Comparison of ENCODE assay signal across 1 cellular context in the genomic region with DNA sequence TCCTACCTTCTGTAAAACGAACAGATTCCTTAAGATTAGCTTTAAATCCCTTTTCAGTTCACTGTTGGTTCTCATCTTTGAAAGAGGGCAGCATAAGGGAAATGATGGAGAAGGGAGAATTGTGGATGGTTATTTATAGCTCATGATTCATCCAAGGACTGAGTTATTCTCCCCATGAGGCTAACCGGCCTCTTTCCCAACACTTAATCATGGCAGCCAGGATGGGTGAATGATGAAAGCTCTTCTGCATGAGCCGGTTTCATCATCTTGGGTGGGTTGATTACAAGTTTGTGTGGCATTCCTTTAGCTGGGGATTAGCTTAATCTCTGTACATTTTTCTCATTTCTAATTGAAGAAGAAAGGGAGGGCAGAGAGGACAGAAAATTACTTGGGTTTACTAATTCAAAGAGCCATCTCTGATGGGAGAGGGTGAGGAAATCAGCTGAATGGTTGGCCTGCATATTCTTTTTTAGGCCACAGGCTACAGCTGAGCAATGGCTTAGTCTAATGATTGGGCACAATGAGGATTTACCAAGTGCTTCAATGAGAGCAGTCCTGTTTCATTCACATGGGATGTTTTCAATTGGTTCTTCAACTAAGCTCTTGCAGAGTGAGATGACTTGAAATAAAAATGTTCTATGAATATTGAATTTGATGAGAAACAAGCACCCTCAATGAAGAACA.
TF ChIP-seq lines count a peak whose summit lies in the region.

No MANE protein-coding gene starts in this region.

TF ChIP-seq in SK-N-SH, 30 proteins besides CTCF, POLR2A, EP300 and RAD21 (continued from another document):
- TF ChIP-seq, protein P1, sequence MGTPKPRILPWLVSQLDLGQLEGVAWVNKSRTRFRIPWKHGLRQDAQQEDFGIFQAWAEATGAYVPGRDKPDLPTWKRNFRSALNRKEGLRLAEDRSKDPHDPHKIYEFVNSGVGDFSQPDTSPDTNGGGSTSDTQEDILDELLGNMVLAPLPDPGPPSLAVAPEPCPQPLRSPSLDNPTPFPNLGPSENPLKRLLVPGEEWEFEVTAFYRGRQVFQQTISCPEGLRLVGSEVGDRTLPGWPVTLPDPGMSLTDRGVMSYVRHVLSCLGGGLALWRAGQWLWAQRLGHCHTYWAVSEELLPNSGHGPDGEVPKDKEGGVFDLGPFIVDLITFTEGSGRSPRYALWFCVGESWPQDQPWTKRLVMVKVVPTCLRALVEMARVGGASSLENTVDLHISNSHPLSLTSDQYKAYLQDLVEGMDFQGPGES (IDR thresholded peaks at IDR 0.05; ENCODE audit: low read depth, low read length), result no peak
- TF ChIP-seq MEF2A (IDR thresholded peaks at IDR 0.05; ENCODE audit: borderline replicate concordance, low read depth) (peak; percentile 99), YY1 (IDR thresholded peaks at IDR 0.05; ENCODE audit: low read depth) (peak; percentile 78; the same call in 1 of the 2 replicates), TAF1 (IDR thresholded peaks at IDR 0.05; ENCODE audit: borderline replicate concordance, low read depth, low read length) (0 out of 2 replicates have a peak, but pooled peaks have one; percentile 17), ELF1 (IDR thresholded peaks at IDR 0.05) (no peak), TEAD4 (IDR thresholded peaks at IDR 0.05; ENCODE audit: borderline replicate concordance, insufficient read depth) (0 out of 2 replicates have a peak, but pooled peaks have one; percentile 44), SIN3A (IDR thresholded peaks at IDR 0.05; ENCODE audit: borderline replicate concordance, low read depth, low read length) (no peak), USF1 (IDR thresholded peaks at IDR 0.05; ENCODE audit: borderline replicate concordance, low read depth) (no peak), CHD2 (IDR thresholded peaks at IDR 0.05; ENCODE audit: low read length, partially characterized antibody) (no peak), RFX5 (IDR thresholded peaks at IDR 0.05; ENCODE audit: low read length) (no peak), NFIC (IDR thresholded peaks at IDR 0.05; ENCODE audit: borderline replicate concordance) (peak; percentile 43), FOXJ3 (CRISPR knock-in tag; IDR thresholded peaks at IDR 0.05) (no peak)
- TF ChIP-seq, protein P2, sequence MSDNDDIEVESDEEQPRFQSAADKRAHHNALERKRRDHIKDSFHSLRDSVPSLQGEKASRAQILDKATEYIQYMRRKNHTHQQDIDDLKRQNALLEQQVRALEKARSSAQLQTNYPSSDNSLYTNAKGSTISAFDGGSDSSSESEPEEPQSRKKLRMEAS (IDR thresholded peaks at IDR 0.05; ENCODE audit: low read depth), result 0 out of 2 replicates have a peak, but pooled peaks have one; percentile 50
- TF ChIP-seq, protein P3, sequence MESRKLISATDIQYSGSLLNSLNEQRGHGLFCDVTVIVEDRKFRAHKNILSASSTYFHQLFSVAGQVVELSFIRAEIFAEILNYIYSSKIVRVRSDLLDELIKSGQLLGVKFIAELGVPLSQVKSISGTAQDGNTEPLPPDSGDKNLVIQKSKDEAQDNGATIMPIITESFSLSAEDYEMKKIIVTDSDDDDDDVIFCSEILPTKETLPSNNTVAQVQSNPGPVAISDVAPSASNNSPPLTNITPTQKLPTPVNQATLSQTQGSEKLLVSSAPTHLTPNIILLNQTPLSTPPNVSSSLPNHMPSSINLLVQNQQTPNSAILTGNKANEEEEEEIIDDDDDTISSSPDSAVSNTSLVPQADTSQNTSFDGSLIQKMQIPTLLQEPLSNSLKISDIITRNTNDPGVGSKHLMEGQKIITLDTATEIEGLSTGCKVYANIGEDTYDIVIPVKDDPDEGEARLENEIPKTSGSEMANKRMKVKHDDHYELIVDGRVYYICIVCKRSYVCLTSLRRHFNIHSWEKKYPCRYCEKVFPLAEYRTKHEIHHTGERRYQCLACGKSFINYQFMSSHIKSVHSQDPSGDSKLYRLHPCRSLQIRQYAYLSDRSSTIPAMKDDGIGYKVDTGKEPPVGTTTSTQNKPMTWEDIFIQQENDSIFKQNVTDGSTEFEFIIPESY (IDR thresholded peaks at IDR 0.05; ENCODE audit: borderline replicate concordance, low read depth), result peak; percentile 28; the same call in 1 of the 2 replicates
